Comparison of ENCODE assay signal across 9 cellular contexts in genomic region chr5:115602585-115603125, GRCh38. TPM values are rescaled to one million over a fixed set of nuclear protein-coding genes. Genes with fewer than 3 reads are reported as not detected.
DNase-seq lines count a peak whose midpoint lies in the region; ATAC-seq and TF ChIP-seq lines count a peak whose summit lies in the region.
"Had no signal": no experiment of that assay in that cellular context is flagged by ENCODE, and none has a peak within 500 bp of the region (broad histone marks: within the 10 kb centered on the region; RNA-seq: fewer than 3 reads in every experiment).

No MANE protein-coding gene starts in this region.

- peaks cover 4% of the 10 kb centered on the region for H3K36me3 Mint-ChIP-seq in CD8-positive, alpha-beta T cell

- H3K27ac ChIP-seq in CD8-positive, alpha-beta T cell (ENCODE audit: low read depth, low read length) = no peak overlapping the region
- H3K27ac ChIP-seq in OCI-LY3 (ENCODE audit: low read length) (peak overlapping the region; percentile 85), neutrophil (peak overlapping the region; percentile 83)
- H3K27ac ChIP-seq: HL-60 had no signal

- H4K20me1 ChIP-seq in OCI-LY3 (ENCODE audit: insufficient read depth, low read length) = 0 out of 2 replicates have a peak, but pooled peaks cover 5% of the 10 kb centered on the region

- peak overlapping the region; percentile 90 for H3K4me2 ChIP-seq in OCI-LY3 (ENCODE audit: low read length)

- no peak for TF ChIP-seq POLR2A in lower leg skin (IDR thresholded peaks at IDR 0.05)

- no peak overlapping the region for H2AFZ ChIP-seq in OCI-LY3 (ENCODE audit: low read depth, low read length)

- H3K27ac Mint-ChIP-seq in CD8-positive, alpha-beta T cell = peak overlapping the region; percentile 81

- no peaks in the 10 kb centered on the region for H3K9me3 ChIP-seq in CD8-positive, alpha-beta T cell (ENCODE audit: low read length)
- H3K9me3 ChIP-seq in OCI-LY3 (ENCODE audit: insufficient read depth, low read length) (no peaks in the 10 kb centered on the region), neutrophil (no peaks in the 10 kb centered on the region)

- no peak for TF ChIP-seq CTCF in CD8-positive, alpha-beta T cell (IDR thresholded peaks at IDR 0.05)
- TF ChIP-seq CTCF in OCI-LY3 (IDR thresholded peaks at IDR 0.05; ENCODE audit: low read depth, low read length) = no peak
- no peak for TF ChIP-seq CTCF in neutrophil (IDR thresholded peaks at IDR 0.05)
- TF ChIP-seq CTCF in lower leg skin (IDR thresholded peaks at IDR 0.05) = no peak

- peaks cover 29% of the 10 kb centered on the region for H3K4me1 Mint-ChIP-seq in CD8-positive, alpha-beta T cell (ENCODE audit: low read depth)

- peak overlapping the region; percentile 56 for H3K4me3 ChIP-seq in CD8-positive, alpha-beta T cell (ENCODE audit: low read depth, low read length)
- H3K4me3 ChIP-seq in OCI-LY3 (ENCODE audit: low read length) (peak overlapping the region; percentile 78), neutrophil (ENCODE audit: low read depth in 1 of 2, low read length in 1 of 2) (peak overlapping the region; percentile 81 to 98), lower leg skin (ENCODE audit: low read depth, poor library complexity, severe bottlenecking) (no peak overlapping the region)

- H3K4me1 ChIP-seq in CD8-positive, alpha-beta T cell (ENCODE audit: insufficient read depth, low read length) = no peaks in the 10 kb centered on the region
- H3K4me1 ChIP-seq in OCI-LY3 (ENCODE audit: low read length) = peaks cover 40% of the 10 kb centered on the region
- peaks cover 25 to 28% of the 10 kb centered on the region in 2 experiments for H3K4me1 ChIP-seq in neutrophil (ENCODE audit: control insufficient read depth in 1 of 2, insufficient read depth in 1 of 2, low read depth in 1 of 2, low read length in 1 of 2)

- intact Hi-C loops in CD8-positive, alpha-beta T cell (cut with DNase I, micrococcal nuclease) = loop anchor here (1.0 to 5.0 kb wide), 4 partner anchors 16 to 60 kb away; partner anchors contain the start of gene FEM1C (in 2 of the 2)
- intact Hi-C loops in lower leg skin (cut with DNase I; ENCODE audit: low total_unique reads) = no loop called here

- H3K9ac ChIP-seq in OCI-LY3 (ENCODE audit: low read length) = peak overlapping the region; percentile 80

- H3K4me3 Mint-ChIP-seq in CD8-positive, alpha-beta T cell = peak overlapping the region; percentile 76

- WGBS in lower leg skin, 2 donors = 46 to 55% methylated on average over 11 of the region's 11 CpGs

- H3K27me3 Mint-ChIP-seq in CD8-positive, alpha-beta T cell (ENCODE audit: low read depth) = no peaks in the 10 kb centered on the region

- CTCF ChIA-PET in CD8-positive, alpha-beta T cell (lab: Charles Lee) = interaction anchor here (1.7 to 1.9 kb wide), 2 partner anchors 21 to 26 kb away, joined by 4 to 6 read pairs; no protein-coding TSS in a partner anchor

- no peak for DNase-seq in CD8-positive, alpha-beta T cell
- DNase-seq in lower leg skin (ENCODE audit: low spot score in 2 of 2) (no peak), NOMO-1 (lab: John Stamatoyannopoulos, UW; ENCODE audit: unreplicated experiment in 2 of 2) (no peak), SW 1271 (lab: John Stamatoyannopoulos, UW) (no peak)

- H3K9me3 Mint-ChIP-seq in CD8-positive, alpha-beta T cell = no peaks in the 10 kb centered on the region

- no peaks in the 10 kb centered on the region for H3K27me3 ChIP-seq in CD8-positive, alpha-beta T cell (ENCODE audit: insufficient read depth, low read length)
- H3K27me3 ChIP-seq in OCI-LY3 (ENCODE audit: low read depth, low read length) (no peaks in the 10 kb centered on the region), neutrophil (no peaks in the 10 kb centered on the region)

- ATAC-seq in CD8-positive, alpha-beta T cell = no peak
- peak; percentile 6 for ATAC-seq in GM21619 (IDR thresholded peaks at IDR 0.05; ENCODE audit: unreplicated experiment)
- ATAC-seq in esophagus mucosa = peak; percentile 31

- peaks cover 27% of the 10 kb centered on the region for H3K79me2 ChIP-seq in OCI-LY3 (ENCODE audit: low read length)

- POLR2A ChIA-PET in CD8-positive, alpha-beta T cell (lab: Charles Lee) = interaction anchor here (1.0 kb wide), 1 partner anchor 59 kb away, joined by 4 read pairs; no protein-coding TSS in a partner anchor

- no peaks in the 10 kb centered on the region for H3K36me3 ChIP-seq in CD8-positive, alpha-beta T cell (ENCODE audit: insufficient read depth, low read length)
- H3K36me3 ChIP-seq in OCI-LY3 (replicated peaks; ENCODE audit: low read depth, low read length) (peaks cover 12% of the 10 kb centered on the region), neutrophil (no peaks in the 10 kb centered on the region)

RNA-seq across cellular contexts. Expression of gene TICAM2, which starts 0.4 kb away (rescaled TPM):
- total RNA-seq in CD8-positive, alpha-beta T cell = under 1 TPM; 0.27 to 0.36 TPM
- 1.2 TPM for total RNA-seq in esophagus mucosa
- under 1 TPM in 2 of 4 donors, not detected in 2; 0.39 to 0.72 TPM for total RNA-seq in lower leg skin

RNA-seq across cellular contexts. Expression of gene TMED7, which starts 23.2 kb away (rescaled TPM):
- 10 to 100 TPM; 67.2 to 71.5 TPM for total RNA-seq in CD8-positive, alpha-beta T cell
- 47.2 TPM for total RNA-seq in esophagus mucosa
- 100 to 1,000 TPM in 1 of 4 donors, 10 to 100 TPM in 3; 33.5 to 112 (median 60.6) TPM for total RNA-seq in lower leg skin

RNA-seq across cellular contexts. Expression of gene FEM1C, which starts 58.1 kb away (rescaled TPM):
- total RNA-seq in CD8-positive, alpha-beta T cell = 10 to 100 TPM; 32.7 to 32.9 TPM
- 9.0 TPM for total RNA-seq in esophagus mucosa
- 10 to 100 TPM; 11.3 to 16.6 (median 14.3) TPM for total RNA-seq in lower leg skin
